17 cellular contexts compared by ENCODE assay signal in genomic region chr3:183524476-183524875, GRCh38. TPM values are rescaled to one million over a fixed set of nuclear protein-coding genes. Genes with fewer than 3 reads are reported as not detected.
"Had no signal": no experiment of that assay in that cellular context is flagged by ENCODE, and none has a peak within 500 bp of the region (broad histone marks: within the 10 kb centered on the region; RNA-seq: fewer than 3 reads in every experiment).

No MANE protein-coding gene starts in this region.

- H3K9me3 ChIP-seq: heart left ventricle, lower lobe of right lung, ovary, thoracic aorta had no signal

- DNase-seq: activated CD4-positive, CD25-positive, alpha-beta regulatory T cell treated with anti-CD3 and anti-CD28 coated beads, Interleukin-2, amount 50 U/mL, for 72 hours; activated CD8-positive, alpha-beta T cell treated with anti-CD3 and anti-CD28 coated beads, Interleukin-2, amount 10 ng/mL, durations not matched to agents 7 days and 5 days; aorta; cortex of kidney; effector memory CD8-positive, alpha-beta T cell; heart left ventricle; left cardiac atrium; lower lobe of right lung; midbrain; ovary; stimulated activated CD4-positive, alpha-beta T cell treated with anti-CD3 and anti-CD28 coated beads, Interleukin-1b, Interleukin-23, amount 100 ng/mL, for 48 hours; SW 1271; T-helper 9 cell had no signal

- H3K4me3 Mint-ChIP-seq: activated CD8-positive, alpha-beta T cell treated with anti-CD3 and anti-CD28 coated beads, Interleukin-2, amount 10 ng/mL, durations not matched to agents 7 days and 5 days; effector memory CD8-positive, alpha-beta T cell had no signal

- H3K27ac ChIP-seq: heart left ventricle, lower lobe of right lung, ovary, thoracic aorta had no signal

- ATAC-seq: activated CD8-positive, alpha-beta T cell treated with anti-CD3 and anti-CD28 coated beads, Interleukin-2, amount 10 ng/mL, durations not matched to agents 7 days and 5 days; effector memory CD8-positive, alpha-beta T cell; left cardiac atrium; lower lobe of right lung had no signal

- H3K4me3 ChIP-seq: heart left ventricle, lower lobe of right lung, ovary, thoracic aorta had no signal

- H3K36me3 ChIP-seq: ovary, thoracic aorta had no signal

- H3K4me1 ChIP-seq: lower lobe of right lung had no signal

- H3K9me3 Mint-ChIP-seq: effector memory CD8-positive, alpha-beta T cell had no signal

- FAIRE-seq: frontal cortex had no signal

- H3K27me3 ChIP-seq: heart left ventricle, ovary had no signal

- H3K27me3 Mint-ChIP-seq: effector memory CD8-positive, alpha-beta T cell had no signal

RNA-seq across cellular contexts. Expression of gene KLHL6, which starts 31.0 kb away (rescaled TPM):
- total RNA-seq: epithelial cell of proximal tubule, myocyte had no signal
